ENCODE assay signal across 6 cellular contexts in genomic region chr7:101543242-101543766, GRCh38.
"Had no signal": no experiment of that assay in that cellular context is flagged by ENCODE, and none has a peak within 500 bp of the region (broad histone marks: within the 10 kb centered on the region; RNA-seq: fewer than 3 reads in every experiment).

No MANE protein-coding gene starts in this region.

- H3K27ac Mint-ChIP-seq: activated CD8-positive, alpha-beta T cell treated with anti-CD3 and anti-CD28 coated beads, Interleukin-2, amount 10 ng/mL, durations not matched to agents 7 days and 5 days; activated naive CD4-positive, alpha-beta T cell treated with anti-CD3 and anti-CD28 coated beads, Interleukin-2, amount 50 U/mL, for 24 hours had no signal

- H3K4me1 ChIP-seq: breast epithelium had no signal

- H3K36me3 ChIP-seq: breast epithelium, WERI-Rb-1 had no signal

- H3K36me3 Mint-ChIP-seq: activated naive CD4-positive, alpha-beta T cell treated with anti-CD3 and anti-CD28 coated beads, Interleukin-2, amount 50 U/mL, for 24 hours had no signal

- DNase-seq: NCI-H1436 treated with DMSO at 0.1 percent for 48 hours, SIG-M5 had no signal

- H3K9me3 ChIP-seq: breast epithelium had no signal

- H3K27ac ChIP-seq: breast epithelium, WERI-Rb-1 had no signal

- H3K4me3 Mint-ChIP-seq: activated CD8-positive, alpha-beta T cell treated with anti-CD3 and anti-CD28 coated beads, Interleukin-2, amount 10 ng/mL, durations not matched to agents 7 days and 5 days; activated naive CD4-positive, alpha-beta T cell treated with anti-CD3 and anti-CD28 coated beads, Interleukin-2, amount 50 U/mL, for 24 hours had no signal

- H3K4me3 ChIP-seq: breast epithelium had no signal

- H3K4me1 Mint-ChIP-seq: activated naive CD4-positive, alpha-beta T cell treated with anti-CD3 and anti-CD28 coated beads, Interleukin-2, amount 50 U/mL, for 24 hours had no signal

- H3K9me3 Mint-ChIP-seq: activated naive CD4-positive, alpha-beta T cell treated with anti-CD3 and anti-CD28 coated beads, Interleukin-2, amount 50 U/mL, for 24 hours had no signal
